In genomic region chrX:109344666-109345065, GRCh38 we compare ENCODE assay signal across 22 cellular contexts.
A peak's percentile ranks its signal among the peaks of the same experiment; 100 is the strongest.
DNase-seq lines count a peak whose midpoint lies in the region; FAIRE-seq and TF ChIP-seq lines count a peak whose summit lies in the region.
"Had no signal": no experiment of that assay in that cellular context is flagged by ENCODE, and none has a peak within 500 bp of the region (broad histone marks: within the 10 kb centered on the region; RNA-seq: fewer than 3 reads in every experiment).

No MANE protein-coding gene starts in this region.

- H3K27ac ChIP-seq in SJSA1 (peak overlapping the region; percentile 60; the same call in 1 of the 2 replicates), endothelial cell of umbilical vein (ENCODE audit: insufficient read depth, low read depth, low read length) (no peak overlapping the region), neural progenitor cell (no peak overlapping the region), vagina (no peak overlapping the region)
- H3K27ac ChIP-seq: A549 had no signal

- no TSS peak for BruUV-seq in endothelial cell of umbilical vein (replicated peaks; lab: Mats Ljungman, UMichigan)

- H3K36me3 ChIP-seq in SJSA1, result no peaks in the 10 kb centered on the region
- H3K36me3 ChIP-seq in endothelial cell of umbilical vein (ENCODE audit: control insufficient read depth in 2 of 2, extremely low read depth in 1 of 2, insufficient read depth in 2 of 2, low read length in 2 of 2), result no peaks in the 10 kb centered on the region
- no peaks in the 10 kb centered on the region for H3K36me3 ChIP-seq in neural progenitor cell
- H3K36me3 ChIP-seq in vagina, result no peaks in the 10 kb centered on the region
- no peaks in the 10 kb centered on the region for H3K36me3 ChIP-seq in H7 (replicated peaks; ENCODE audit: control insufficient read depth, insufficient read depth, low read length)

- no peak overlapping the region for H3K4me2 ChIP-seq in endothelial cell of umbilical vein (ENCODE audit: insufficient read depth, low read length)
- no peak overlapping the region for H3K4me2 ChIP-seq in neural progenitor cell
- H3K4me2 ChIP-seq: A549 had no signal

- no peaks in the 10 kb centered on the region for H3K36me3 Mint-ChIP-seq in neural progenitor cell
- H3K36me3 Mint-ChIP-seq: CD4-positive, alpha-beta memory T cell had no signal

- H3K9me1 ChIP-seq in endothelial cell of umbilical vein (replicated peaks; ENCODE audit: control insufficient read depth, extremely low read depth, insufficient read depth, low read length), result no peaks in the 10 kb centered on the region

- dilution Hi-C loops in endothelial cell of umbilical vein (cut with MboI; ENCODE audit: extremely low pct_ligation_motif_present, low sequenced_read_pairs), result no loop called here

- H3K79me2 ChIP-seq in endothelial cell of umbilical vein (ENCODE audit: control insufficient read depth, insufficient read depth, low read length), result no peaks in the 10 kb centered on the region
- H3K79me2 ChIP-seq in neural progenitor cell (ENCODE audit: low read depth), result no peaks in the 10 kb centered on the region

- H3K27ac Mint-ChIP-seq in neural progenitor cell, result peak overlapping the region; percentile 27
- H3K27ac Mint-ChIP-seq: CD4-positive, alpha-beta memory T cell had no signal

- H3K4me1 Mint-ChIP-seq in neural progenitor cell, result peaks cover 5% of the 10 kb centered on the region
- H3K4me1 Mint-ChIP-seq: CD4-positive, alpha-beta memory T cell had no signal

- H4K20me1 ChIP-seq in endothelial cell of umbilical vein (replicated peaks; ENCODE audit: control insufficient read depth, extremely low read depth, insufficient read depth, low read length), result no peaks in the 10 kb centered on the region
- no peaks in the 10 kb centered on the region for H4K20me1 ChIP-seq in neural progenitor cell (ENCODE audit: low read depth)

- CTCF ChIA-PET in endothelial cell of umbilical vein (lab: Charles Lee), result no interaction called here

- peak; percentile 1 for DNase-seq in EH (ENCODE audit: low read depth)
- no peak for DNase-seq in SJSA1 (ENCODE audit: low read depth in 1 of 2, low spot score in 2 of 2)
- DNase-seq in endothelial cell of umbilical vein (ENCODE audit: low read depth, low spot score), result peak; percentile 70
- no peak for DNase-seq in neural progenitor cell (ENCODE audit: low spot score)
- DNase-seq in vagina (ENCODE audit: extremely low spot score in 2 of 2), result no peak
- DNase-seq in H7, result no peak
- no peak for DNase-seq in activated gamma-delta T cell treated with Interleukin-2 at 50 U/mL for 16 hours
- DNase-seq in stimulated activated CD4-positive, alpha-beta T cell treated with anti-CD3 and anti-CD28 coated beads, Interleukin-1b, Interleukin-23, amount 100 ng/mL, for 48 hours, result no peak
- DNase-seq: 8988T; ACHN; C1 segment of cervical spinal cord; Calu3; CD4-positive, alpha-beta memory T cell; COR-L47; DMS53; DMS79 treated with DMSO at 0.1 percent for 48 hours; GDM1; GOT3; HCEC 1CT had no signal

- no peaks in the 10 kb centered on the region for H3K9me3 Mint-ChIP-seq in neural progenitor cell

- H3K4me3 ChIP-seq in SJSA1 (no peak overlapping the region), endothelial cell of umbilical vein (replicated peaks in 1 of 3; ENCODE audit: insufficient read depth in 1 of 3, low read depth in 1 of 3, low read length in 3 of 3) (no peak overlapping the region), neural progenitor cell (no peak overlapping the region), vagina (no peak overlapping the region), H7 (ENCODE audit: insufficient read depth, low read depth, low read length) (no peak overlapping the region)
- H3K4me3 ChIP-seq: A549, GM12878 had no signal

- POLR2A ChIA-PET in endothelial cell of umbilical vein (lab: Charles Lee), result interaction anchor here (0.7 kb wide), 1 partner anchor 1614 kb away, joined by 3 read pairs; no protein-coding TSS in a partner anchor

- H2AFZ ChIP-seq in endothelial cell of umbilical vein (ENCODE audit: low read depth, low read length), result no peak overlapping the region
- H2AFZ ChIP-seq in neural progenitor cell (replicated peaks), result peak overlapping the region; percentile 82

- H3F3A ChIP-seq in neural progenitor cell (ENCODE audit: low read depth), result no peaks in the 10 kb centered on the region

- no peak for TF ChIP-seq CTCF in endothelial cell of umbilical vein (IDR thresholded peaks at IDR 0.05; ENCODE audit: extremely low read depth in 1 of 2, insufficient read depth in 1 of 2, low read depth in 1 of 2, low read length in 2 of 2)
- no peak for TF ChIP-seq CTCF in neural progenitor cell (IDR thresholded peaks at IDR 0.05)
- TF ChIP-seq CTCF in vagina (IDR thresholded peaks at IDR 0.05), result no peak

- FAIRE-seq in endothelial cell of umbilical vein (lab: Jason Lieb, UNC), result peak; percentile 52
- FAIRE-seq: A549, GM12878, H54 had no signal

- H3K9ac ChIP-seq in endothelial cell of umbilical vein (replicated peaks; ENCODE audit: extremely low read depth, insufficient read depth, low read length), result no peak overlapping the region
- H3K9ac ChIP-seq in neural progenitor cell, result no peak overlapping the region

- H3K9me3 ChIP-seq in SJSA1 (replicated peaks), result no peaks in the 10 kb centered on the region
- no peaks in the 10 kb centered on the region for H3K9me3 ChIP-seq in endothelial cell of umbilical vein (replicated peaks; ENCODE audit: control insufficient read depth, insufficient read depth, low read length)
- no peaks in the 10 kb centered on the region for H3K9me3 ChIP-seq in neural progenitor cell (ENCODE audit: low read depth)
- no peaks in the 10 kb centered on the region for H3K9me3 ChIP-seq in vagina
- H3K9me3 ChIP-seq: A549 had no signal

- no peak for TF ChIP-seq POLR2A in endothelial cell of umbilical vein (IDR thresholded peaks at IDR 0.05; ENCODE audit: low read depth, low read length)
- no peak for TF ChIP-seq POLR2A in vagina (IDR thresholded peaks at IDR 0.05)

- no peaks in the 10 kb centered on the region for H3K27me3 ChIP-seq in SJSA1 (replicated peaks)
- no peaks in the 10 kb centered on the region for H3K27me3 ChIP-seq in endothelial cell of umbilical vein (ENCODE audit: control insufficient read depth in 2 of 2, insufficient read depth in 2 of 2, low read length in 2 of 2)
- H3K27me3 ChIP-seq in neural progenitor cell, result no peaks in the 10 kb centered on the region
- H3K27me3 ChIP-seq in vagina, result no peaks in the 10 kb centered on the region
- no peaks in the 10 kb centered on the region for H3K27me3 ChIP-seq in H7 (ENCODE audit: control insufficient read depth, insufficient read depth, low read length)

- H3K4me1 ChIP-seq in SJSA1 (replicated peaks), result peaks cover 42% of the 10 kb centered on the region
- peaks cover 28% of the 10 kb centered on the region for H3K4me1 ChIP-seq in endothelial cell of umbilical vein (ENCODE audit: control insufficient read depth, extremely low read depth, insufficient read depth, low read length)
- no peaks in the 10 kb centered on the region for H3K4me1 ChIP-seq in neural progenitor cell
- no peaks in the 10 kb centered on the region for H3K4me1 ChIP-seq in vagina
- H3K4me1 ChIP-seq: A549 had no signal

- no peak overlapping the region for H3K4me3 Mint-ChIP-seq in neural progenitor cell
- H3K4me3 Mint-ChIP-seq: CD4-positive, alpha-beta memory T cell had no signal

- intact Hi-C loops in endothelial cell of umbilical vein (cut with micrococcal nuclease), result loop anchor here (5.0 to 10.0 kb wide), 3 partner anchors 38 to 190 kb away; partner anchors contain the start of gene NXT2
- intact Hi-C loops in vagina (cut with DNase I), result no loop called here

- peaks cover 13% of the 10 kb centered on the region for H3K27me3 Mint-ChIP-seq in neural progenitor cell (ENCODE audit: insufficient read depth, low read depth)

TF ChIP-seq in endothelial cell of umbilical vein, 7 proteins besides CTCF, POLR2A, EP300 and RAD21:
- no peak for TF ChIP-seq GATA2 (IDR thresholded peaks at IDR 0.05; ENCODE audit: insufficient read depth, insufficient read length, low read depth, low read length)
- no peak for TF ChIP-seq MYC (IDR thresholded peaks at IDR 0.05; ENCODE audit: low read depth, low read length)
- no peak for TF ChIP-seq EZH2 (IDR thresholded peaks at IDR 0.05; ENCODE audit: borderline replicate concordance, low read depth, low read length, severe bottlenecking)

Comparison
In these comparisons a context has a peak if more than half of its experiments do, and no peak if none do; other contexts are left out.
1. DNase-seq: peak in EH (single experiment) and endothelial cell of umbilical vein (single experiment); none in SJSA1 (0 of 2), neural progenitor cell (single experiment), vagina (0 of 2), H7 (single experiment), activated gamma-delta T cell treated with Interleukin-2 at 50 U/mL for 16 hours (single experiment) and stimulated activated CD4-positive, alpha-beta T cell treated with anti-CD3 and anti-CD28 coated beads, Interleukin-1b, Interleukin-23, amount 100 ng/mL, for 48 hours (single experiment).